ENCODE assay signal across 18 cellular contexts in the genomic region with DNA sequence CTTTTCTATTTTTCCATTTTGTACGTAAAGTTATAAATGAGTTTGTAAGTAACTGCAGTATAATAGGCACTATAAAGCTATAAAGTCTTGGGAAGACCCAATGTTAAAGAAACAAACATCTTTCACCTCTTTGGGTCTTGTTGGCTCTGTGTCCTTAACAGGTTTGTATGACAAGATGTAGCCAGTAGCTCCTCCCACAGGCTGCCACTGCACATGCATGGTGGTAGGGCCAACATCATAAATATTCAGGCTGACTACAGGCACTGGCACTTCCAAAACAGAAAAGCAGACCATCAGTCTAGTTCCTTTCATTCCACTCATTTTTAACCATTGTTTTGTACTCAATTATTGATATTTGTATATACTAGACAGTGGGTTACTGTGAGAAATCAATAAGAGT. TPM values are rescaled to one million over a fixed set of nuclear protein-coding genes. Genes with fewer than 3 reads are reported as not detected.
"Had no signal": no experiment of that assay in that cellular context is flagged by ENCODE, and none has a peak within 500 bp of the region (broad histone marks: within the 10 kb centered on the region; RNA-seq: fewer than 3 reads in every experiment).

No MANE protein-coding gene starts in this region.

- H3K36me3 Mint-ChIP-seq: activated naive CD8-positive, alpha-beta T cell treated with anti-CD3 and anti-CD28 coated beads, Interleukin-2, amount 10 ng/mL, durations not matched to agents 7 days and 5 days; naive thymus-derived CD4-positive, alpha-beta T cell had no signal

- H3K9me3 Mint-ChIP-seq: activated naive CD8-positive, alpha-beta T cell treated with anti-CD3 and anti-CD28 coated beads, Interleukin-2, amount 10 ng/mL, durations not matched to agents 7 days and 5 days; T-helper 1 cell treated with Interleukin-12 subunit alpha and Interleukin-12 subunit beta and Interleukin-4 antibody, amounts not matched to agents 30 μg/mL and 1 μg/mL, for 36 hours had no signal

- H3K9me3 ChIP-seq: body of pancreas, right lobe of liver, suprapubic skin, transverse colon, uterus had no signal

- H3K27ac ChIP-seq: body of pancreas, parathyroid adenoma, right lobe of liver, suprapubic skin, transverse colon, uterus had no signal

- H3K4me3 Mint-ChIP-seq: activated naive CD8-positive, alpha-beta T cell treated with anti-CD3 and anti-CD28 coated beads, Interleukin-2, amount 10 ng/mL, durations not matched to agents 7 days and 5 days; naive thymus-derived CD4-positive, alpha-beta T cell; stimulated activated naive CD8-positive, alpha-beta T cell treated with anti-CD3 and anti-CD28 coated beads, Interleukin-15, amount 100 ng/mL, for 72 hours; T-helper 1 cell treated with Interleukin-12 subunit alpha and Interleukin-12 subunit beta and Interleukin-4 antibody, amounts not matched to agents 30 μg/mL and 1 μg/mL, for 36 hours had no signal

- H3K27ac Mint-ChIP-seq: activated naive CD8-positive, alpha-beta T cell treated with anti-CD3 and anti-CD28 coated beads, Interleukin-2, amount 10 ng/mL, durations not matched to agents 7 days and 5 days; naive thymus-derived CD4-positive, alpha-beta T cell; stimulated activated naive CD8-positive, alpha-beta T cell treated with anti-CD3 and anti-CD28 coated beads, Interleukin-15, amount 100 ng/mL, for 72 hours; T-helper 1 cell treated with Interleukin-12 subunit alpha and Interleukin-12 subunit beta and Interleukin-4 antibody, amounts not matched to agents 30 μg/mL and 1 μg/mL, for 36 hours had no signal

- H3K4me1 Mint-ChIP-seq: activated naive CD8-positive, alpha-beta T cell treated with anti-CD3 and anti-CD28 coated beads, Interleukin-2, amount 10 ng/mL, durations not matched to agents 7 days and 5 days; naive thymus-derived CD4-positive, alpha-beta T cell had no signal

- H3K9ac ChIP-seq: parathyroid adenoma had no signal

- H3K4me1 ChIP-seq: body of pancreas, parathyroid adenoma, right lobe of liver, suprapubic skin, transverse colon, uterus had no signal

- H3K4me3 ChIP-seq: body of pancreas, right lobe of liver, suprapubic skin, transverse colon, uterus had no signal

- H3K27me3 ChIP-seq: body of pancreas, right lobe of liver, suprapubic skin, transverse colon, uterus had no signal

- H3K79me2 ChIP-seq: parathyroid adenoma had no signal

- H2AFZ ChIP-seq: parathyroid adenoma had no signal

- FAIRE-seq: frontal cortex, small intestine had no signal

- H3K36me3 ChIP-seq: right lobe of liver, transverse colon, uterus had no signal

- DNase-seq: activated CD4-positive, CD25-positive, alpha-beta regulatory T cell treated with anti-CD3 and anti-CD28 coated beads, Interleukin-2, amount 50 U/mL, for 72 hours; activated naive CD8-positive, alpha-beta T cell treated with anti-CD3 and anti-CD28 coated beads, Interleukin-2, amount 10 ng/mL, durations not matched to agents 7 days and 5 days; amygdala; kidney glomerular epithelial cell; mesenchymal stem cell; naive thymus-derived CD4-positive, alpha-beta T cell; right lobe of liver; small intestine; stimulated activated CD4-positive, alpha-beta T cell treated with anti-CD3 and anti-CD28 coated beads, Interleukin-15, amount 100 ng/mL, for 24 hours; stimulated activated CD4-positive, alpha-beta T cell treated with anti-CD3 and anti-CD28 coated beads, Interleukin-2, amount 100 ng/mL, for 48 hours; stimulated activated naive CD8-positive, alpha-beta T cell treated with anti-CD3 and anti-CD28 coated beads, Interleukin-15, amount 100 ng/mL, for 72 hours; transverse colon; uterus had no signal

RNA-seq across cellular contexts. Expression of a gene that starts 59.9 kb away (rescaled TPM):
- total RNA-seq: activated naive CD8-positive, alpha-beta T cell treated with anti-CD3 and anti-CD28 coated beads, Interleukin-2, amount 10 ng/mL, durations not matched to agents 7 days and 5 days had no signal
- polyA plus RNA-seq: naive thymus-derived CD4-positive, alpha-beta T cell had no signal
